Comparison of ENCODE assay signal across 8 cellular contexts in the genomic region with DNA sequence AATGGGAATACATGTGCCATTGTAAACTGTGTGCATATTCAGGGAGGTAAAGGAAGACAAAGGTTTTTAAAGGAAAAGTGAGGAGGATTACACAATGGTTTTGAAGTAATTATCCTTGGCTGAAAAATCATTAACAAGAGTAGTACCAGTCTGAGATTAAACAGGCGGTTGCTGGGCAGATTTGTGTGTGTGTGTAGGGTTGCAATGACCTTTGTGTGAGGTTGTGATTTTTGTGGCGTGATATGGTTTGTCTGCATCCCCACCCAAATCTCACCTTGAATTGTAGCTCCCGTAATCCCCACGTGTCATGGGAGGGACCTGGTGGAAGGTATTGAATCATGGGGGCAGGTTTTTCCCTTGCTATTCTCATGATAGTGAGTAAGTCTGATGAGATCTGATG. TPM values are rescaled to one million over a fixed set of nuclear protein-coding genes. Genes with fewer than 3 reads are reported as not detected.
"Had no signal": no experiment of that assay in that cellular context is flagged by ENCODE, and none has a peak within 500 bp of the region (broad histone marks: within the 10 kb centered on the region; RNA-seq: fewer than 3 reads in every experiment).

No MANE protein-coding gene starts in this region.

- FAIRE-seq: HepG2, HTR-8/SVneo, K562 had no signal

- H3K9me3 Mint-ChIP-seq: IgD-negative memory B cell had no signal

- H3K4me3 Mint-ChIP-seq: IgD-negative memory B cell had no signal

- ATAC-seq: HepG2 had no signal

- H3K27ac Mint-ChIP-seq: IgD-negative memory B cell had no signal

- H3K4me3 ChIP-seq: K562 had no signal

- DNase-seq: IMR-90, KBM-7, KG1 had no signal

RNA-seq across cellular contexts. Expression of a gene that starts 7.0 kb away (rescaled TPM):
- total RNA-seq: HepG2, HT1080, IMR-90, K562 had no signal
